In the genomic region with DNA sequence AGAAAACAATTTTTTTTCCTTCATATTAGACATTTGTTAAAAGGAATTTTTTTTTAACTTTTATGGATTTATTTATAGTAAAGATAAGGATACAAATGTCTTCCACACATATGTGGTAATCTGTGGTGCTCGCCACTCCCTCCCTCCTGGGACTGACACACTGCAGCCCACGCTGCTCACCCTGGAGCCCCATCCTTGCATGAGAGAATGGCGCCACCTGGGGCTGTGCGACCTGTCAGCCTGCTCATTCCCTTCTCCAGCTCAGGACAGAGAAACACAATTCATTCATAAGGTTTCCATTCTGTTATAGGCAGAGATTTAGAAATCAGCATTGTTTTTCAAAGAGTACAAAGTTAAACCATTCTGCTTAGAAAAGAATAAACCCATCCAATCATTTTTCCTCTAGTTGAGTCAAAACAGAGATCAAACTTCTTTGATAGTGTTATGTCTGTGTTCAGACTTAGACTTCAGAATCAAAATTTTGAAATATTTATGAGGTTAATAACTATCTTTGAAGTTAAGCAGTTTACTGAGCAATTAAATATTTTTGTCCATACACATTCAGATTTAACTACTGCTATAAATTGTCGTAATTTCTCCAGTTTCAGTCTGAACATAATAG, we compare ENCODE assay signal across 1 cellular context.
TF ChIP-seq lines count a peak whose summit lies in the region.

No MANE protein-coding gene starts in this region.

TF ChIP-seq in HepG2, 621 proteins besides CTCF, POLR2A, EP300 and RAD21 (continued from another document and continues in another):
- TF ChIP-seq, protein P1, sequence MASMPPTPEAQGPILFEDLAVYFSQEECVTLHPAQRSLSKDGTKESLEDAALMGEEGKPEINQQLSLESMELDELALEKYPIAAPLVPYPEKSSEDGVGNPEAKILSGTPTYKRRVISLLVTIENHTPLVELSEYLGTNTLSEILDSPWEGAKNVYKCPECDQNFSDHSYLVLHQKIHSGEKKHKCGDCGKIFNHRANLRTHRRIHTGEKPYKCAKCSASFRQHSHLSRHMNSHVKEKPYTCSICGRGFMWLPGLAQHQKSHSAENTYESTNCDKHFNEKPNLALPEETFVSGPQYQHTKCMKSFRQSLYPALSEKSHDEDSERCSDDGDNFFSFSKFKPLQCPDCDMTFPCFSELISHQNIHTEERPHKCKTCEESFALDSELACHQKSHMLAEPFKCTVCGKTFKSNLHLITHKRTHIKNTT (CRISPR knock-in tag; IDR thresholded peaks at IDR 0.05) = no peak
- TF ChIP-seq JUN (CRISPR knock-in tag; IDR thresholded peaks at IDR 0.05) (no peak), TAF15 (IDR thresholded peaks at IDR 0.05; ENCODE audit: low read depth, low read length, poor library complexity, severe bottlenecking) (no peak), ATM (IDR thresholded peaks at IDR 0.05; ENCODE audit: borderline replicate concordance) (no peak), GATAD2A (CRISPR knock-in tag; IDR thresholded peaks at IDR 0.05) (peak; percentile 50; the same call in 1 of the 2 replicates), ZNF629 (CRISPR knock-in tag; conservative IDR thresholded peaks at IDR 0.05) (no peak), ZNF546 (CRISPR knock-in tag; conservative IDR thresholded peaks at IDR 0.05) (no peak), ZMAT3 (CRISPR knock-in tag; conservative IDR thresholded peaks at IDR 0.05) (no peak), NBN (conservative IDR thresholded peaks at IDR 0.05) (no peak), ZNF614 (CRISPR knock-in tag; IDR thresholded peaks at IDR 0.05; ENCODE audit: borderline replicate concordance) (0 out of 2 replicates have a peak, but pooled peaks have one; percentile 51), HDAC2 (CRISPR knock-in tag; IDR thresholded peaks at IDR 0.05) (0 out of 2 replicates have a peak, but pooled peaks have one; percentile 23), ZNF451 (CRISPR knock-in tag; IDR thresholded peaks at IDR 0.05) (no peak), MEIS1 (CRISPR knock-in tag; IDR thresholded peaks at IDR 0.05; ENCODE audit: borderline replicate concordance) (0 out of 2 replicates have a peak, but pooled peaks have one; percentile 45), ZBED4 (CRISPR knock-in tag; IDR thresholded peaks at IDR 0.05; ENCODE audit: borderline replicate concordance) (no peak), ZNF263 (CRISPR knock-in tag; IDR thresholded peaks at IDR 0.05) (peak; percentile 32; the same call in 1 of the 2 replicates), SIX4 (CRISPR knock-in tag; IDR thresholded peaks at IDR 0.05) (no peak), PCBP1 (IDR thresholded peaks at IDR 0.05; ENCODE audit: borderline replicate concordance, low read depth, low read length) (no peak), ZNF607 (CRISPR knock-in tag; IDR thresholded peaks at IDR 0.05; ENCODE audit: borderline replicate concordance) (no peak), NR2C2 (CRISPR knock-in tag; IDR thresholded peaks at IDR 0.05; ENCODE audit: borderline replicate concordance) (no peak), ZSCAN31 (CRISPR knock-in tag; IDR thresholded peaks at IDR 0.05; ENCODE audit: low read depth) (0 out of 2 replicates have a peak, but pooled peaks have one; percentile 36), SIN3A (IDR thresholded peaks at IDR 0.05; ENCODE audit: borderline replicate concordance, low read depth, low read length) (no peak), ZNF282 (IDR thresholded peaks at IDR 0.05; ENCODE audit: partially characterized antibody) (no peak), ZNF260 (CRISPR knock-in tag; IDR thresholded peaks at IDR 0.05; ENCODE audit: borderline replicate concordance, low read depth) (no peak), PRMT3 (CRISPR knock-in tag; IDR thresholded peaks at IDR 0.05; ENCODE audit: borderline replicate concordance, low read depth) (no peak), GATA4 (IDR thresholded peaks at IDR 0.05; ENCODE audit: borderline replicate concordance, low read depth) (no peak), HMGA1 (CRISPR knock-in tag; conservative IDR thresholded peaks at IDR 0.05) (no peak), ZNF331 (CRISPR knock-in tag; IDR thresholded peaks at IDR 0.05) (0 out of 2 replicates have a peak, but pooled peaks have one; percentile 34), MTF1 (CRISPR knock-in tag; IDR thresholded peaks at IDR 0.05) (no peak), MXD3 (CRISPR knock-in tag; IDR thresholded peaks at IDR 0.05) (no peak), PAX8 (CRISPR knock-in tag; IDR thresholded peaks at IDR 0.05; ENCODE audit: borderline replicate concordance) (no peak), ZNF678 (CRISPR knock-in tag; IDR thresholded peaks at IDR 0.05) (no peak), ZNF564 (CRISPR knock-in tag; IDR thresholded peaks at IDR 0.05) (no peak), TRAFD1 (CRISPR knock-in tag; IDR thresholded peaks at IDR 0.05; ENCODE audit: borderline replicate concordance) (0 out of 2 replicates have a peak, but pooled peaks have one; percentile 64), RCOR2 (CRISPR knock-in tag; IDR thresholded peaks at IDR 0.05) (no peak)
- TF ChIP-seq, protein P2, sequence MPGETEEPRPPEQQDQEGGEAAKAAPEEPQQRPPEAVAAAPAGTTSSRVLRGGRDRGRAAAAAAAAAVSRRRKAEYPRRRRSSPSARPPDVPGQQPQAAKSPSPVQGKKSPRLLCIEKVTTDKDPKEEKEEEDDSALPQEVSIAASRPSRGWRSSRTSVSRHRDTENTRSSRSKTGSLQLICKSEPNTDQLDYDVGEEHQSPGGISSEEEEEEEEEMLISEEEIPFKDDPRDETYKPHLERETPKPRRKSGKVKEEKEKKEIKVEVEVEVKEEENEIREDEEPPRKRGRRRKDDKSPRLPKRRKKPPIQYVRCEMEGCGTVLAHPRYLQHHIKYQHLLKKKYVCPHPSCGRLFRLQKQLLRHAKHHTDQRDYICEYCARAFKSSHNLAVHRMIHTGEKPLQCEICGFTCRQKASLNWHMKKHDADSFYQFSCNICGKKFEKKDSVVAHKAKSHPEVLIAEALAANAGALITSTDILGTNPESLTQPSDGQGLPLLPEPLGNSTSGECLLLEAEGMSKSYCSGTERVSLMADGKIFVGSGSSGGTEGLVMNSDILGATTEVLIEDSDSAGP (CRISPR knock-in tag; IDR thresholded peaks at IDR 0.05; ENCODE audit: borderline replicate concordance) = no peak
- TF ChIP-seq, protein P3, sequence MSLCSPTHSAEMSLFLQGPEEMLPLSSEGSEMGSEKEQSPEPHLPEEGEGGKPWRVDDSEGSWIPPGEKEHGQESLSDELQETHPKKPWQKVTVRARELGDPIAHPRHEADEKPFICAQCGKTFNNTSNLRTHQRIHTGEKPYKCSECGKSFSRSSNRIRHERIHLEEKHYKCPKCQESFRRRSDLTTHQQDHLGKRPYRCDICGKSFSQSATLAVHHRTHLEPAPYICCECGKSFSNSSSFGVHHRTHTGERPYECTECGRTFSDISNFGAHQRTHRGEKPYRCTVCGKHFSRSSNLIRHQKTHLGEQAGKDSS (CRISPR knock-in tag; IDR thresholded peaks at IDR 0.05; ENCODE audit: borderline replicate concordance, low read depth) = 0 out of 2 replicates have a peak, but pooled peaks have one; percentile 42
- TF ChIP-seq, protein P4, sequence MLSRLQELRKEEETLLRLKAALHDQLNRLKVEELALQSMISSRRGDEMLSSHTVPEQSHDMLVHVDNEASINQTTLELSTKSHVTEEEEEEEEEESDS (CRISPR knock-in tag; IDR thresholded peaks at IDR 0.05; ENCODE audit: borderline replicate concordance) = no peak
- TF ChIP-seq, protein P5, sequence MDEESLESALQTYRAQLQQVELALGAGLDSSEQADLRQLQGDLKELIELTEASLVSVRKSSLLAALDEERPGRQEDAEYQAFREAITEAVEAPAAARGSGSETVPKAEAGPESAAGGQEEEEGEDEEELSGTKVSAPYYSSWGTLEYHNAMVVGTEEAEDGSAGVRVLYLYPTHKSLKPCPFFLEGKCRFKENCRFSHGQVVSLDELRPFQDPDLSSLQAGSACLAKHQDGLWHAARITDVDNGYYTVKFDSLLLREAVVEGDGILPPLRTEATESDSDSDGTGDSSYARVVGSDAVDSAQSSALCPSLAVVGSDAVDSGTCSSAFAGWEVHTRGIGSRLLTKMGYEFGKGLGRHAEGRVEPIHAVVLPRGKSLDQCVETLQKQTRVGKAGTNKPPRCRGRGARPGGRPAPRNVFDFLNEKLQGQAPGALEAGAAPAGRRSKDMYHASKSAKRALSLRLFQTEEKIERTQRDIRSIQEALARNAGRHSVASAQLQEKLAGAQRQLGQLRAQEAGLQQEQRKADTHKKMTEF (CRISPR knock-in tag; IDR thresholded peaks at IDR 0.05) = peak; percentile 56; the same call in 1 of the 2 replicates
- TF ChIP-seq, protein P6, sequence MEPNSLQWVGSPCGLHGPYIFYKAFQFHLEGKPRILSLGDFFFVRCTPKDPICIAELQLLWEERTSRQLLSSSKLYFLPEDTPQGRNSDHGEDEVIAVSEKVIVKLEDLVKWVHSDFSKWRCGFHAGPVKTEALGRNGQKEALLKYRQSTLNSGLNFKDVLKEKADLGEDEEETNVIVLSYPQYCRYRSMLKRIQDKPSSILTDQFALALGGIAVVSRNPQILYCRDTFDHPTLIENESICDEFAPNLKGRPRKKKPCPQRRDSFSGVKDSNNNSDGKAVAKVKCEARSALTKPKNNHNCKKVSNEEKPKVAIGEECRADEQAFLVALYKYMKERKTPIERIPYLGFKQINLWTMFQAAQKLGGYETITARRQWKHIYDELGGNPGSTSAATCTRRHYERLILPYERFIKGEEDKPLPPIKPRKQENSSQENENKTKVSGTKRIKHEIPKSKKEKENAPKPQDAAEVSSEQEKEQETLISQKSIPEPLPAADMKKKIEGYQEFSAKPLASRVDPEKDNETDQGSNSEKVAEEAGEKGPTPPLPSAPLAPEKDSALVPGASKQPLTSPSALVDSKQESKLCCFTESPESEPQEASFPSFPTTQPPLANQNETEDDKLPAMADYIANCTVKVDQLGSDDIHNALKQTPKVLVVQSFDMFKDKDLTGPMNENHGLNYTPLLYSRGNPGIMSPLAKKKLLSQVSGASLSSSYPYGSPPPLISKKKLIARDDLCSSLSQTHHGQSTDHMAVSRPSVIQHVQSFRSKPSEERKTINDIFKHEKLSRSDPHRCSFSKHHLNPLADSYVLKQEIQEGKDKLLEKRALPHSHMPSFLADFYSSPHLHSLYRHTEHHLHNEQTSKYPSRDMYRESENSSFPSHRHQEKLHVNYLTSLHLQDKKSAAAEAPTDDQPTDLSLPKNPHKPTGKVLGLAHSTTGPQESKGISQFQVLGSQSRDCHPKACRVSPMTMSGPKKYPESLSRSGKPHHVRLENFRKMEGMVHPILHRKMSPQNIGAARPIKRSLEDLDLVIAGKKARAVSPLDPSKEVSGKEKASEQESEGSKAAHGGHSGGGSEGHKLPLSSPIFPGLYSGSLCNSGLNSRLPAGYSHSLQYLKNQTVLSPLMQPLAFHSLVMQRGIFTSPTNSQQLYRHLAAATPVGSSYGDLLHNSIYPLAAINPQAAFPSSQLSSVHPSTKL (CRISPR knock-in tag; IDR thresholded peaks at IDR 0.05) = no peak
- TF ChIP-seq, protein P7, sequence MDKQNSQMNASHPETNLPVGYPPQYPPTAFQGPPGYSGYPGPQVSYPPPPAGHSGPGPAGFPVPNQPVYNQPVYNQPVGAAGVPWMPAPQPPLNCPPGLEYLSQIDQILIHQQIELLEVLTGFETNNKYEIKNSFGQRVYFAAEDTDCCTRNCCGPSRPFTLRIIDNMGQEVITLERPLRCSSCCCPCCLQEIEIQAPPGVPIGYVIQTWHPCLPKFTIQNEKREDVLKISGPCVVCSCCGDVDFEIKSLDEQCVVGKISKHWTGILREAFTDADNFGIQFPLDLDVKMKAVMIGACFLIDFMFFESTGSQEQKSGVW (CRISPR knock-in tag; IDR thresholded peaks at IDR 0.05; ENCODE audit: borderline replicate concordance) = no peak
- TF ChIP-seq, protein P8, sequence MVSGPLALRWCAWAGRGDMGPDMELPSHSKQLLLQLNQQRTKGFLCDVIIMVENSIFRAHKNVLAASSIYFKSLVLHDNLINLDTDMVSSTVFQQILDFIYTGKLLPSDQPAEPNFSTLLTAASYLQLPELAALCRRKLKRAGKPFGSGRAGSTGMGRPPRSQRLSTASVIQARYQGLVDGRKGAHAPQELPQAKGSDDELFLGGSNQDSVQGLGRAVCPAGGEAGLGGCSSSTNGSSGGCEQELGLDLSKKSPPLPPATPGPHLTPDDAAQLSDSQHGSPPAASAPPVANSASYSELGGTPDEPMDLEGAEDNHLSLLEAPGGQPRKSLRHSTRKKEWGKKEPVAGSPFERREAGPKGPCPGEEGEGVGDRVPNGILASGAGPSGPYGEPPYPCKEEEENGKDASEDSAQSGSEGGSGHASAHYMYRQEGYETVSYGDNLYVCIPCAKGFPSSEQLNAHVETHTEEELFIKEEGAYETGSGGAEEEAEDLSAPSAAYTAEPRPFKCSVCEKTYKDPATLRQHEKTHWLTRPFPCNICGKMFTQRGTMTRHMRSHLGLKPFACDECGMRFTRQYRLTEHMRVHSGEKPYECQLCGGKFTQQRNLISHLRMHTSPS (CRISPR knock-in tag; IDR thresholded peaks at IDR 0.05; ENCODE audit: low read depth) = no peak
